In the genomic region with DNA sequence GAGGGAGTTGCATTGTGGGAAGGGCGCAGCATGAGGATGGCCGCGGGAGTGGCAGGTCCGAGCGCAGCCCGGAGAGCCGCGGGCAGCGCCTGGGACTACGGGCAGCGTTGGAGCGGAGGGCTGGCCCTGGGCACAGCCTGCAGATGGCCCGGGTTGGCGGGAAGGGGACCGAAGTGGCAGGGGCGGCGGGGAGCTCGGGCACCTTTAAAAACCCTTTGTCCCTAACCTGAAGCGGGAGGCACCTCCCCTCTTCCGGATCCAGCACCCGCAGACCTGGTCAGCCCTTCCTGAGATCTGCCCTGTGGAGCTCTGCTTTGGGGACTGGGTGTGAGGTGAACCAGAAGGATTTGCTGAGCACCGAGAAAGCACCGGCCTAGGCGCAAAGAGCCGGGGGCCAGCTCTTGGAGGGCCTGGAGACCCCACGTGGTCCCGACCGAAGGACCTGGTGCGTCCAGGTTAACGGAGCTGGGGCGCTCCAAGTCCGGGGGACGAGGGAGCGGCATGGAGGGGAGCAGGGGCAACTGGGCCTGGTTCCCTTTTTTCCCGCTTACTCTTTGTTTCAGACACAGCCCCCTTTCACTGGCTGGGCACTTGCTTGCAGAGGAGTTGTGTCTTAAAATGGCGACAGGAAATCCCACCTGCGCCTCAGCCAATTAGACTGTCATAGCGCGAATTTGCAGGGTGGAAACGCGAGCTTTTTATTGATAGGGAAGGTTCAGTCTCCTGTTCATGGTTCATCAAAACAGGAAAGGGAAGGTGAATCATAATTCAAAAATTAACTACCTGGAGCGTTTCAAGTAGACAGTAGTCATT, we compare ENCODE assay signal across 7 cellular contexts.
DNase-seq lines count a peak whose midpoint lies in the region; ATAC-seq and TF ChIP-seq lines count a peak whose summit lies in the region.

No MANE protein-coding gene starts in this region.

- ATAC-seq in GM18868 (IDR thresholded peaks at IDR 0.05; ENCODE audit: unreplicated experiment) (peak; percentile 23), HG02981 (IDR thresholded peaks at IDR 0.05; ENCODE audit: unreplicated experiment) (peak; percentile 36), RWPE2 (ENCODE audit: low read depth) (peak; percentile 50)

- H3K9me3 ChIP-seq in RWPE2 (ENCODE audit: severe bottlenecking) (no peaks in the 10 kb centered on the region), iPS DF 6.9 (ENCODE audit: control insufficient read depth, insufficient read depth, low read length) (no peaks in the 10 kb centered on the region)

- H3K4me1 ChIP-seq in RWPE2 (ENCODE audit: insufficient read depth, poor library complexity, severe bottlenecking) (peaks cover 26% of the 10 kb centered on the region), iPS DF 6.9 (ENCODE audit: control insufficient read depth, insufficient read depth, low read length) (no peaks in the 10 kb centered on the region)

- WGBS in iPS DF 6.9 (ENCODE audit: insufficient coverage, insufficient read length): no CpG with 5 or more reads among the region's 42 CpGs

- no peak for TF ChIP-seq CTCF in RWPE2 (IDR thresholded peaks at IDR 0.05; ENCODE audit: poor library complexity, severe bottlenecking)

- H3K36me3 ChIP-seq in RWPE2 (ENCODE audit: low read depth) (peaks cover 38% of the 10 kb centered on the region), iPS DF 6.9 (ENCODE audit: control insufficient read depth, insufficient read depth, low read length) (no peaks in the 10 kb centered on the region)

- DNase-seq in RWPE2 (ENCODE audit: low spot score): no peak
- peak; percentile 82 for DNase-seq in activated naive CD4-positive, alpha-beta T cell treated with anti-CD3 and anti-CD28 coated beads, Interleukin-2, amount 50 U/mL, for 16 hours
- DNase-seq in iPS DF 6.9 (ENCODE audit: low read depth, low spot score): no peak
- peak; percentile 60 to 73 (median 66) for DNase-seq in stimulated activated CD4-positive, alpha-beta T cell treated with anti-CD3 and anti-CD28 coated beads, Interleukin-12 subunit alpha, Interleukin-12 subunit beta, amount 100 ng/mL, for 48 hours (ENCODE audit: low read depth in 2 of 3, low spot score in 1 of 3)
- no peak for DNase-seq in MV-4-11 (lab: John Stamatoyannopoulos, UW)

- H3K4me3 ChIP-seq in RWPE2 (ENCODE audit: severe bottlenecking): peak overlapping the region; percentile 79
- peak overlapping the region; percentile 85; the same call in 1 of the 2 replicates for H3K4me3 ChIP-seq in iPS DF 6.9 (ENCODE audit: low read length)

- H3K27ac ChIP-seq in RWPE2 (ENCODE audit: poor library complexity, severe bottlenecking) (peak overlapping the region; percentile 96), iPS DF 6.9 (ENCODE audit: low read length) (no peak overlapping the region)

- no peaks in the 10 kb centered on the region for H3K27me3 ChIP-seq in RWPE2 (ENCODE audit: insufficient read depth, poor library complexity, severe bottlenecking)
- H3K27me3 ChIP-seq in iPS DF 6.9 (ENCODE audit: control insufficient read depth, insufficient read depth, low read length): no peaks in the 10 kb centered on the region

Comparison
In these comparisons a context has a peak if more than half of its experiments do, and no peak if none do; other contexts are left out.
1. DNase-seq: peak in activated naive CD4-positive, alpha-beta T cell treated with anti-CD3 and anti-CD28 coated beads, Interleukin-2, amount 50 U/mL, for 16 hours (single experiment) and stimulated activated CD4-positive, alpha-beta T cell treated with anti-CD3 and anti-CD28 coated beads, Interleukin-12 subunit alpha, Interleukin-12 subunit beta, amount 100 ng/mL, for 48 hours (3 of 3); none in RWPE2 (single experiment), iPS DF 6.9 (single experiment) and MV-4-11 (single experiment).
2. Peak in every context shown above with its lines, with median percentiles within 50 percentile points of each other: ATAC-seq.